1 cellular context compared by ENCODE assay signal in genomic region chr5:58462623-58463230, GRCh38.
TF ChIP-seq lines count a peak whose summit lies in the region.

No MANE protein-coding gene starts in this region.

TF ChIP-seq in GM23338, 12 proteins besides CTCF, POLR2A, EP300 and RAD21 (continued from another document):
- TF ChIP-seq REST (IDR thresholded peaks at IDR 0.05; ENCODE audit: unreplicated experiment) = no peak
- no peak for TF ChIP-seq JUNB (IDR thresholded peaks at IDR 0.05; ENCODE audit: unreplicated experiment)
- TF ChIP-seq POLR2AphosphoS5 (IDR thresholded peaks at IDR 0.05; ENCODE audit: low read depth) = no peak
